In the genomic region with DNA sequence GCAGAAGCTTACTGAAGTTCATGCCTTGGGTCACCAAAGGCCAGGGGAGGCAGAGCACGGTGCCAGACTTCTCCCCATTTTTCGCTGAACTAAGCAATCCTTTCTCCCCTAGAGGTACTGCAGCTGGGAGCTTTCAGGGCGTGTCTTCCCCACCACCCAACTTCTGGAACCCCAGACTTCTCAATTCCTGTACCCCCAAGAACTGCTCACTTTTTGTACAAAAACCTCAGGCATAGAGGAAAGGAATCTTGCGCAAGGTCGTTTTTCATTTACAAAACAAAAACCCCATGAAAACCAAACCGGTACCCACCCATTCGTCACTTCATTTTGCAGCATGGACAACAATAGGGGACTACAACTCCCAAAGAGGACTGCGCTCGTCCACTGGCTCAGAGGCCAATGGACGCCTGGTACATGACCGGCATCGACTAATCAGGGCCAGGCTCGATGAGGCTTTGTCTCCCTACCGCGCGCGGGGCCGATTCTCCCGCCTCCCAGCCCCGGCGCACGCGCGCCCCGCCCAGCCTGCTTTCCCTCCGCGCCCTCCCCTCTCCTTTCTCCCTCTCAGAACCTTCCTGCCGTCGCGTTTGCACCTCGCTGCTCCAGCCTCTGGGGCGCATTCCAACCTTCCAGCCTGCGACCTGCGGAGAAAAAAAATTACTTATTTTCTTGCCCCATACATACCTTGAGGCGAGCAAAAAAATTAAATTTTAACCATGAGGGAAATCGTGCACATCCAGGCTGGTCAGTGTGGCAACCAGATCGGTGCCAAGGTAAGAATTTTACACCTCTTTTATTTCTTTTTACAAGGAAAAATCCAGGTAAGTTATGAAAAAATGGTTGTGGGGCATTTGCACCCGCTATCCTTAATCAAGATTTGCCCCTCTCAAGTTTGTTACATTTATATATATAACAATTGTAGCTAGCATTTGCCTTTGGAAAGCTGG, we compare ENCODE assay signal across 1 cellular context.
TF ChIP-seq lines count a peak whose summit lies in the region.

A gene (plus strand): TSS at position 562 of the 947 bp plus-strand sequence. CDS start 155 bp downstream, at position 717.

TF ChIP-seq in HEK293, 187 proteins besides CTCF, POLR2A, EP300 and RAD21 (continued from another document and continues in another):
- TF ChIP-seq ZNF48 (tag by site-specific recombination; IDR thresholded peaks at IDR 0.05) (no peak), ZNF114 (tag by site-specific recombination; IDR thresholded peaks at IDR 0.05) (no peak), ZNF664 (tag by site-specific recombination; IDR thresholded peaks at IDR 0.05) (no peak), KLF16 (tag by site-specific recombination; IDR thresholded peaks at IDR 0.05) (no peak), ZNF560 (tag by site-specific recombination; IDR thresholded peaks at IDR 0.05; ENCODE audit: borderline replicate concordance) (no peak), ZFP3 (tag by site-specific recombination; IDR thresholded peaks at IDR 0.05; ENCODE audit: low read depth) (no peak), IKZF3 (tag by site-specific recombination; IDR thresholded peaks at IDR 0.05) (peak; percentile 82), ZNF19 (tag by site-specific recombination; IDR thresholded peaks at IDR 0.05; ENCODE audit: low read depth) (no peak), HOXC10 (CRISPR knock-in tag; IDR thresholded peaks at IDR 0.05) (peak; percentile 82; the same call in 1 of the 2 replicates), ZNF10 (tag by site-specific recombination; IDR thresholded peaks at IDR 0.05) (no peak), ZNF600 (tag by site-specific recombination; IDR thresholded peaks at IDR 0.05) (peak; percentile 44; the same call in 1 of the 2 replicates), GLI4 (tag by site-specific recombination; IDR thresholded peaks at IDR 0.05) (no peak), ZNF138 (tag by site-specific recombination; IDR thresholded peaks at IDR 0.05; ENCODE audit: borderline replicate concordance) (no peak), ZNF24 (tag by site-specific recombination; IDR thresholded peaks at IDR 0.05) (no peak), ZNF561 (tag by site-specific recombination; IDR thresholded peaks at IDR 0.05; ENCODE audit: borderline replicate concordance) (0 out of 2 replicates have a peak, but pooled peaks have one; percentile 53), SETDB1 (IDR thresholded peaks at IDR 0.05; ENCODE audit: insufficient read length, low read length) (no peak), ZNF549 (tag by site-specific recombination; IDR thresholded peaks at IDR 0.05) (no peak), ZBTB8A (tag by site-specific recombination; IDR thresholded peaks at IDR 0.05) (no peak; the same call in 1 of the 2 replicates), ZNF391 (tag by site-specific recombination; IDR thresholded peaks at IDR 0.05; ENCODE audit: borderline replicate concordance, low read depth) (no peak), ZNF366 (tag by site-specific recombination; conservative IDR thresholded peaks at IDR 0.05) (peak; percentile 96), ZNF133 (tag by site-specific recombination; IDR thresholded peaks at IDR 0.05) (no peak), ZFHX2 (tag by site-specific recombination; conservative IDR thresholded peaks at IDR 0.05) (no peak), YY1 (tag by site-specific recombination; IDR thresholded peaks at IDR 0.05) (no peak; the same call in 1 of the 2 replicates), ZNF660 (tag by site-specific recombination; IDR thresholded peaks at IDR 0.05) (peak; percentile 11), SP2 (tag by site-specific recombination; IDR thresholded peaks at IDR 0.05) (peak; percentile 98), ZNF302 (tag by site-specific recombination; IDR thresholded peaks at IDR 0.05; ENCODE audit: low read depth) (no peak), BCL11A (tag by site-specific recombination; IDR thresholded peaks at IDR 0.05; ENCODE audit: low read depth) (no peak), ZNF596 (tag by site-specific recombination; IDR thresholded peaks at IDR 0.05) (no peak), ZNF202 (tag by site-specific recombination; IDR thresholded peaks at IDR 0.05; ENCODE audit: borderline replicate concordance) (no peak), ZBTB7A (tag by site-specific recombination; IDR thresholded peaks at IDR 0.05; ENCODE audit: low read depth) (no peak; the same call in 1 of the 2 replicates), SCRT2 (tag by site-specific recombination; IDR thresholded peaks at IDR 0.05) (no peak), ZNF76 (tag by site-specific recombination; IDR thresholded peaks at IDR 0.05; ENCODE audit: borderline replicate concordance, low read depth) (peak; percentile 94), ZNF211 (tag by site-specific recombination; IDR thresholded peaks at IDR 0.05; ENCODE audit: low read depth) (no peak), YY2 (tag by site-specific recombination; IDR thresholded peaks at IDR 0.05) (0 out of 2 replicates have a peak, but pooled peaks have one; percentile 60), ZNF184 (tag by site-specific recombination; IDR thresholded peaks at IDR 0.05) (no peak), ZNF501 (tag by site-specific recombination; IDR thresholded peaks at IDR 0.05) (peak; percentile 60; the same call in 1 of the 2 replicates), ZNF843 (tag by site-specific recombination; IDR thresholded peaks at IDR 0.05) (no peak), SP3 (tag by site-specific recombination; IDR thresholded peaks at IDR 0.05) (peak; percentile 86), ZNF169 (tag by site-specific recombination; IDR thresholded peaks at IDR 0.05) (no peak), ZBTB20 (tag by site-specific recombination; IDR thresholded peaks at IDR 0.05) (peak; percentile 45; the same call in 1 of the 2 replicates), ZNF311 (tag by site-specific recombination; IDR thresholded peaks at IDR 0.05; ENCODE audit: borderline replicate concordance) (no peak), ZNF658 (tag by site-specific recombination; IDR thresholded peaks at IDR 0.05) (no peak)
- TF ChIP-seq, protein P1, sequence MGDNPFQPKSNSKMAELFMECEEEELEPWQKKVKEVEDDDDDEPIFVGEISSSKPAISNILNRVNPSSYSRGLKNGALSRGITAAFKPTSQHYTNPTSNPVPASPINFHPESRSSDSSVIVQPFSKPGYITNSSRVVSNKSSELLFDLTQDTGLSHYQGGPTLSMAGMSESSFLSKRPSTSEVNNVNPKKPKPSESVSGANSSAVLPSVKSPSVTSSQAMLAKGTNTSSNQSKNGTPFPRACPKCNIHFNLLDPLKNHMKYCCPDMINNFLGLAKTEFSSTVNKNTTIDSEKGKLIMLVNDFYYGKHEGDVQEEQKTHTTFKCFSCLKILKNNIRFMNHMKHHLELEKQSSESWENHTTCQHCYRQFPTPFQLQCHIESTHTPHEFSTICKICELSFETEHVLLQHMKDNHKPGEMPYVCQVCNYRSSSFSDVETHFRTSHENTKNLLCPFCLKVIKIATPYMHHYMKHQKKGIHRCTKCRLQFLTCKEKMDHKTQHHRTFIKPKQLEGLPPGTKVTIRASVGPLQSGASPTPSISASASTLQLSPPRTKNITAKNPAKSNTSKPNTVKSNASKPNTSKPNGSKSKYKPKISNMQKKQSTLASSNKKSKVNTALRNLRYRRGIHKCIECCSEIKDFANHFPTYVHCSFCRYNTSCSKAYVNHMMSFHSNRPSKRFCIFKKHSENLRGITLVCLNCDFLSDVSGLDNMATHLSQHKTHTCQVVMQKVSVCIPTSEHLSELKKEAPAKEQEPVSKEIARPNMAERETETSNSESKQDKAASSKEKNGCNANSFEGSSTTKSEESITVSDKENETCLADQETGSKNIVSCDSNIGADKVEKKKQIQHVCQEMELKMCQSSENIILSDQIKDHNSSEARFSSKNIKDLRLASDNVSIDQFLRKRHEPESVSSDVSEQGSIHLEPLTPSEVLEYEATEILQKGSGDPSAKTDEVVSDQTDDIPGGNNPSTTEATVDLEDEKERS (tag by site-specific recombination; IDR thresholded peaks at IDR 0.05): no peak
- TF ChIP-seq, protein P2, sequence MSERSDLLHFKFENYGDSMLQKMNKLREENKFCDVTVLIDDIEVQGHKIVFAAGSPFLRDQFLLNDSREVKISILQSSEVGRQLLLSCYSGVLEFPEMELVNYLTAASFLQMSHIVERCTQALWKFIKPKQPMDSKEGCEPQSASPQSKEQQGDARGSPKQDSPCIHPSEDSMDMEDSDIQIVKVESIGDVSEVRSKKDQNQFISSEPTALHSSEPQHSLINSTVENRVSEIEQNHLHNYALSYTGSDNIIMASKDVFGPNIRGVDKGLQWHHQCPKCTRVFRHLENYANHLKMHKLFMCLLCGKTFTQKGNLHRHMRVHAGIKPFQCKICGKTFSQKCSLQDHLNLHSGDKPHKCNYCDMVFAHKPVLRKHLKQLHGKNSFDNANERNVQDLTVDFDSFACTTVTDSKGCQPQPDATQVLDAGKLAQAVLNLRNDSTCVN (tag by site-specific recombination; optimal IDR thresholded peaks at IDR 0.05): peak; percentile 96
- TF ChIP-seq, protein P3, sequence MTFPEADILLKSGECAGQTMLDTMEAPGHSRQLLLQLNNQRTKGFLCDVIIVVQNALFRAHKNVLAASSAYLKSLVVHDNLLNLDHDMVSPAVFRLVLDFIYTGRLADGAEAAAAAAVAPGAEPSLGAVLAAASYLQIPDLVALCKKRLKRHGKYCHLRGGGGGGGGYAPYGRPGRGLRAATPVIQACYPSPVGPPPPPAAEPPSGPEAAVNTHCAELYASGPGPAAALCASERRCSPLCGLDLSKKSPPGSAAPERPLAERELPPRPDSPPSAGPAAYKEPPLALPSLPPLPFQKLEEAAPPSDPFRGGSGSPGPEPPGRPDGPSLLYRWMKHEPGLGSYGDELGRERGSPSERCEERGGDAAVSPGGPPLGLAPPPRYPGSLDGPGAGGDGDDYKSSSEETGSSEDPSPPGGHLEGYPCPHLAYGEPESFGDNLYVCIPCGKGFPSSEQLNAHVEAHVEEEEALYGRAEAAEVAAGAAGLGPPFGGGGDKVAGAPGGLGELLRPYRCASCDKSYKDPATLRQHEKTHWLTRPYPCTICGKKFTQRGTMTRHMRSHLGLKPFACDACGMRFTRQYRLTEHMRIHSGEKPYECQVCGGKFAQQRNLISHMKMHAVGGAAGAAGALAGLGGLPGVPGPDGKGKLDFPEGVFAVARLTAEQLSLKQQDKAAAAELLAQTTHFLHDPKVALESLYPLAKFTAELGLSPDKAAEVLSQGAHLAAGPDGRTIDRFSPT (tag by site-specific recombination; IDR thresholded peaks at IDR 0.05): no peak
- TF ChIP-seq, protein P4, sequence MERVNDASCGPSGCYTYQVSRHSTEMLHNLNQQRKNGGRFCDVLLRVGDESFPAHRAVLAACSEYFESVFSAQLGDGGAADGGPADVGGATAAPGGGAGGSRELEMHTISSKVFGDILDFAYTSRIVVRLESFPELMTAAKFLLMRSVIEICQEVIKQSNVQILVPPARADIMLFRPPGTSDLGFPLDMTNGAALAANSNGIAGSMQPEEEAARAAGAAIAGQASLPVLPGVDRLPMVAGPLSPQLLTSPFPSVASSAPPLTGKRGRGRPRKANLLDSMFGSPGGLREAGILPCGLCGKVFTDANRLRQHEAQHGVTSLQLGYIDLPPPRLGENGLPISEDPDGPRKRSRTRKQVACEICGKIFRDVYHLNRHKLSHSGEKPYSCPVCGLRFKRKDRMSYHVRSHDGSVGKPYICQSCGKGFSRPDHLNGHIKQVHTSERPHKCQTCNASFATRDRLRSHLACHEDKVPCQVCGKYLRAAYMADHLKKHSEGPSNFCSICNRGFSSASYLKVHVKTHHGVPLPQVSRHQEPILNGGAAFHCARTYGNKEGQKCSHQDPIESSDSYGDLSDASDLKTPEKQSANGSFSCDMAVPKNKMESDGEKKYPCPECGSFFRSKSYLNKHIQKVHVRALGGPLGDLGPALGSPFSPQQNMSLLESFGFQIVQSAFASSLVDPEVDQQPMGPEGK (tag by site-specific recombination; IDR thresholded peaks at IDR 0.05): peak; percentile 85
- TF ChIP-seq, protein P5, sequence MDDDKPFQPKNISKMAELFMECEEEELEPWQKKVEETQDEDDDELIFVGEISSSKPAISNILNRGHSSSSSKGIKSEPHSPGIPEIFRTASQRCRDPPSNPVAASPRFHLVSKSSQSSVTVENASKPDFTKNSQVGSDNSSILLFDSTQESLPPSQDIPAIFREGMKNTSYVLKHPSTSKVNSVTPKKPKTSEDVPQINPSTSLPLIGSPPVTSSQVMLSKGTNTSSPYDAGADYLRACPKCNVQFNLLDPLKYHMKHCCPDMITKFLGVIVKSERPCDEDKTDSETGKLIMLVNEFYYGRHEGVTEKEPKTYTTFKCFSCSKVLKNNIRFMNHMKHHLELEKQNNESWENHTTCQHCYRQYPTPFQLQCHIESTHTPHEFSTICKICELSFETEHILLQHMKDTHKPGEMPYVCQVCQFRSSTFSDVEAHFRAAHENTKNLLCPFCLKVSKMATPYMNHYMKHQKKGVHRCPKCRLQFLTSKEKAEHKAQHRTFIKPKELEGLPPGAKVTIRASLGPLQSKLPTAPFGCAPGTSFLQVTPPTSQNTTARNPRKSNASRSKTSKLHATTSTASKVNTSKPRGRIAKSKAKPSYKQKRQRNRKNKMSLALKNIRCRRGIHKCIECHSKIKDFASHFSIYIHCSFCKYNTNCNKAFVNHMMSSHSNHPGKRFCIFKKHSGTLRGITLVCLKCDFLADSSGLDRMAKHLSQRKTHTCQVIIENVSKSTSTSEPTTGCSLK (tag by site-specific recombination; IDR thresholded peaks at IDR 0.05): no peak
- TF ChIP-seq, protein P6, sequence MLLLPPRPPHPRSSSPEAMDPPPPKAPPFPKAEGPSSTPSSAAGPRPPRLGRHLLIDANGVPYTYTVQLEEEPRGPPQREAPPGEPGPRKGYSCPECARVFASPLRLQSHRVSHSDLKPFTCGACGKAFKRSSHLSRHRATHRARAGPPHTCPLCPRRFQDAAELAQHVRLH (tag by site-specific recombination; IDR thresholded peaks at IDR 0.05): no peak
